In the genomic region with DNA sequence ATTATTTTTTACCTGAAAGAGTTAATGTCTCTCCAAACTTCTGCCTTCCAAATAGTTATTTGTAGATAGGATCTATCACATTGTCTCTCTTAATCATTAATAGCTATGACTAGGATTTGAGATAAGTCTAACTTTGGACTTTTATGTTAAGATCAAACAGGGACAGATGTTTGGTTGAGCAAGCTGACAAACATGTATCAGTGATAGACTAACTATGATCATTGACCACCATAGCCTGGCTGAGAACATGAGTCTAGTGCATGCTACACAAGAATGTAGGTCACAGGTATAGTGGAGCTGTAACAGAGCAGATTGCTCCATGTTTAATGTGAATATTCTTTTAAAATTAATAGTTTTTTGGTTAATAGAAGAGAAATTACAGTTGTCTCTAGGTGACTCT, we compare ENCODE assay signal across 3 cellular contexts. TPM values are rescaled to one million over a fixed set of nuclear protein-coding genes. Genes with fewer than 3 reads are reported as not detected.
"Had no signal": no experiment of that assay in that cellular context is flagged by ENCODE, and none has a peak within 500 bp of the region (broad histone marks: within the 10 kb centered on the region; RNA-seq: fewer than 3 reads in every experiment).

No MANE protein-coding gene starts in this region.

RNA-seq across cellular contexts. Expression of gene SYT15B, which starts 52.0 kb away (rescaled TPM):
- total RNA-seq: activated T-cell treated with anti-CD3 and anti-CD28 coated beads, Interleukin-2, amount 50 U/mL, for 72 hours; bronchial epithelial cell; cardiac muscle cell had no signal
